Comparison of ENCODE assay signal across 28 cellular contexts in genomic region chr3:55984631-55985030, GRCh38.
"Had no signal": no experiment of that assay in that cellular context is flagged by ENCODE, and none has a peak within 500 bp of the region (broad histone marks: within the 10 kb centered on the region; RNA-seq: fewer than 3 reads in every experiment).

No MANE protein-coding gene starts in this region.

- H3K79me2 ChIP-seq: hepatocyte had no signal

- H3K4me3 ChIP-seq: coronary artery, dorsolateral prefrontal cortex, gastroesophageal sphincter, hepatocyte, left lung, lower lobe of right lung, mucosa of descending colon, pancreas, prostate gland, right atrium auricular region, tibial nerve had no signal

- DNase-seq: activated CD4-positive, alpha-beta T cell treated with anti-CD3 and anti-CD28 coated beads for 48 hours; activated CD4-positive, alpha-beta T cell treated with anti-CD3 and anti-CD28 coated beads, Interleukin-2, amount 50 U/mL, for 48 hours; activated CD8-positive, alpha-beta memory T cell treated with anti-CD3 and anti-CD28 coated beads for 24 hours; activated effector memory CD4-positive, alpha-beta T cell treated with anti-CD3 and anti-CD28 coated beads, Interleukin-2, amount 50 U/mL, for 16 hours; activated naive CD4-positive, alpha-beta T cell treated with anti-CD3 and anti-CD28 coated beads, Interleukin-2, amount 50 U/mL, for 16 hours; amniotic stem cell; brain microvascular endothelial cell; dorsolateral prefrontal cortex; effector memory CD8-positive, alpha-beta T cell; left lung; lower lobe of right lung; mucosa of descending colon; naive B cell; nephron progenitor cell; pancreas; stimulated activated CD4-positive, alpha-beta T cell treated with anti-CD3 and anti-CD28 coated beads, Interleukin-2, amount 100 ng/mL, for 48 hours; stimulated activated naive CD4-positive, alpha-beta T cell treated with Interleukin-2 at 50 U/mL for 16 hours; T-helper 17 cell; T1000; WERI-Rb-1 had no signal

- ATAC-seq: activated CD4-positive, CD25-positive, alpha-beta regulatory T cell treated with anti-CD3 and anti-CD28 coated beads, Interleukin-2, amount 50 U/mL, for 24 hours; effector memory CD8-positive, alpha-beta T cell; gastroesophageal sphincter; left lung; lower lobe of right lung; mucosa of descending colon; pancreas; T-helper 17 cell had no signal

- H3K36me3 ChIP-seq: brain microvascular endothelial cell, gastroesophageal sphincter, left lung, lower lobe of right lung, neutrophil, pancreas, prostate gland, right atrium auricular region, tibial nerve, WERI-Rb-1 had no signal

- H3K27me3 ChIP-seq: brain microvascular endothelial cell, dorsolateral prefrontal cortex, gastroesophageal sphincter, hepatocyte, left lung, neutrophil, pancreas, right atrium auricular region, tibial nerve had no signal

- H3K4me2 ChIP-seq: hepatocyte had no signal

- H3K27ac ChIP-seq: brain microvascular endothelial cell, coronary artery, dorsolateral prefrontal cortex, gastroesophageal sphincter, hepatocyte, left lung, lower lobe of right lung, neutrophil, pancreas, prostate gland, right atrium auricular region, tibial nerve, WERI-Rb-1 had no signal

- H3K4me1 ChIP-seq: gastroesophageal sphincter, left lung, lower lobe of right lung, pancreas, prostate gland, right atrium auricular region, tibial nerve had no signal

- H2AFZ ChIP-seq: hepatocyte had no signal

- H3K9me3 ChIP-seq: gastroesophageal sphincter, left lung, lower lobe of right lung, mucosa of descending colon, neutrophil, pancreas, prostate gland, right atrium auricular region, tibial nerve had no signal
